Comparison of ENCODE assay signal across 1 cellular context in genomic region chr1:154384650-154385557, GRCh38.
TF ChIP-seq lines count a peak whose summit lies in the region.

No MANE protein-coding gene starts in this region.

TF ChIP-seq in A549, 52 proteins besides CTCF, POLR2A, EP300 and RAD21:
- no peak for TF ChIP-seq PBX3 (IDR thresholded peaks at IDR 0.05)
- no peak for TF ChIP-seq NR3C1 (IDR thresholded peaks at IDR 0.05)
- TF ChIP-seq MAFK (IDR thresholded peaks at IDR 0.05; ENCODE audit: partially characterized antibody): peak; percentile 68
